ENCODE assay signal across 8 cellular contexts in genomic region chr10:72691470-72692056, GRCh38. TPM values are rescaled to one million over a fixed set of nuclear protein-coding genes. Genes with fewer than 3 reads are reported as not detected.
DNase-seq lines count a peak whose midpoint lies in the region; ATAC-seq, FAIRE-seq and TF ChIP-seq lines count a peak whose summit lies in the region.

No MANE protein-coding gene starts in this region.

- no peaks in the 10 kb centered on the region for H3K27me3 ChIP-seq in MG63
- H3K27me3 ChIP-seq in adrenal gland = no peaks in the 10 kb centered on the region
- no peaks in the 10 kb centered on the region for H3K27me3 ChIP-seq in keratinocyte (ENCODE audit: control insufficient read depth, extremely low read depth, insufficient read depth, low read length)

- no peak for DNase-seq in MG63
- no peak for DNase-seq in adrenal gland
- peak; percentile 66 for DNase-seq in keratinocyte (ENCODE audit: low read depth, low spot score)
- no peak for DNase-seq in DMS153 (lab: John Stamatoyannopoulos, UW)
- no peak for DNase-seq in stimulated activated CD4-positive, alpha-beta T cell treated with anti-CD3 and anti-CD28 coated beads, Interleukin-12 subunit alpha, Interleukin-12 subunit beta, amount 100 ng/mL, for 4 hours

- peaks cover 0 to 27% of the 10 kb centered on the region in 2 donors for H3K4me1 ChIP-seq in adrenal gland (replicated peaks in 1 of 2)
- peaks cover 39% of the 10 kb centered on the region for H3K4me1 ChIP-seq in keratinocyte (ENCODE audit: control insufficient read depth, extremely low read depth, insufficient read depth, low read length)

- H4K20me1 ChIP-seq in keratinocyte (ENCODE audit: control insufficient read depth, extremely low read depth, insufficient read depth, low read length) = no peaks in the 10 kb centered on the region

- TF ChIP-seq CTCF in adrenal gland (IDR thresholded peaks at IDR 0.05) (no peak), keratinocyte (optimal IDR thresholded peaks at IDR 0.05 in 1 of 3, IDR thresholded peaks at IDR 0.05 in 1 of 3, conservative IDR thresholded peaks at IDR 0.05 in 1 of 3; ENCODE audit: extremely low read depth in 1 of 3, insufficient read depth in 2 of 3, low read length in 3 of 3) (no peak)

- WGBS in adrenal gland, 4 donors = 23 to 29% (median 24%) methylated on average over 13 to 15 of the region's 15 CpGs

- H3K9me3 ChIP-seq in MG63 (no peaks in the 10 kb centered on the region), adrenal gland (replicated peaks in 1 of 3) (no peaks in the 10 kb centered on the region), keratinocyte (ENCODE audit: control insufficient read depth, low read depth, low read length) (no peaks in the 10 kb centered on the region)

- H3K27ac ChIP-seq in adrenal gland (peak overlapping the region in 3 of 5 donors; percentile 93 to 96 (median 94)), keratinocyte (ENCODE audit: control insufficient read depth, insufficient read depth, low read length) (peak overlapping the region; percentile 48), temporal lobe (ENCODE audit: low read depth, low read length) (peak overlapping the region; percentile 72)

- intact Hi-C loops in adrenal gland (cut with DNase I) = loop anchor here (5.0 to 10.0 kb wide), 2 partner anchors 141 to 143 kb away; no protein-coding TSS in a partner anchor

- FAIRE-seq in G401.6 (lab: Jason Lieb, UNC) = peak; percentile 97
- FAIRE-seq in keratinocyte (lab: Jason Lieb, UNC) = no peak

- dilution Hi-C loops in keratinocyte (cut with MboI; ENCODE audit: extremely low pct_ligation_motif_present, low sequenced_read_pairs) = no loop called here

- no peaks in the 10 kb centered on the region for H3K9me1 ChIP-seq in keratinocyte (ENCODE audit: control insufficient read depth, extremely low read depth, insufficient read depth, low read length)

- H3K79me2 ChIP-seq in keratinocyte (ENCODE audit: control insufficient read depth, insufficient read depth, low read length) = peaks cover 41% of the 10 kb centered on the region

- H3K36me3 ChIP-seq in MG63 (no peaks in the 10 kb centered on the region), adrenal gland (replicated peaks in 1 of 2) (no peaks in the 10 kb centered on the region), keratinocyte (ENCODE audit: control insufficient read depth in 2 of 2, extremely low read depth in 1 of 2, insufficient read depth in 2 of 2, low read length in 2 of 2) (no peaks in the 10 kb centered on the region)

- H3K4me3 ChIP-seq in MG63 (peak overlapping the region; percentile 80), adrenal gland (peak overlapping the region in 2 of 4 donors; percentile 75 to 95), keratinocyte (ENCODE audit: control insufficient read depth in 2 of 3, extremely low read depth in 1 of 3, insufficient read depth in 2 of 3, low read depth in 1 of 3, low read length in 3 of 3) (peak overlapping the region; percentile 90 to 93 (median 92))

- no peak for ATAC-seq in GM18520 (IDR thresholded peaks at IDR 0.05; ENCODE audit: unreplicated experiment)

- peak overlapping the region; percentile 92 for H3K9ac ChIP-seq in keratinocyte (ENCODE audit: control insufficient read depth, extremely low read depth, insufficient read depth, low read length)

- peak overlapping the region; percentile 97 for H2AFZ ChIP-seq in keratinocyte (ENCODE audit: control insufficient read depth, low read length)

- peak overlapping the region; percentile 94 for H3K4me2 ChIP-seq in keratinocyte (ENCODE audit: control insufficient read depth, extremely low read depth, insufficient read depth, low read depth, low read length)

- TF ChIP-seq POLR2A in adrenal gland (IDR thresholded peaks at IDR 0.05) = no peak

RNA-seq across cellular contexts. Expression of gene MCU, which starts 0.4 kb away (rescaled TPM):
- total RNA-seq in MG63 (2014; rRNA removed; shearing (Covaris generic); ENCODE audit: low replicate concordance) = 24.5 and 41.3 TPM in 2 replicates
- total RNA-seq in adrenal gland = 10 to 100 TPM in 7 of 8 donors, 1 to 10 TPM in 1; 6.4 to 22.2 (median 13.9) TPM
- 10 to 100 TPM; 15.0 to 22.2 (median 15.7) TPM for polyA plus RNA-seq in adrenal gland
- polyA plus RNA-seq in keratinocyte = 50.0 to 104 TPM (median 103 TPM) in 3 replicates
- polyA plus RNA-seq in keratinocyte (2011; ENCODE audit: low read depth) = 12.0 TPM
- 56.9 and 99.0 TPM in 2 replicates for polyA plus RNA-seq in keratinocyte (2011; cell fraction: cytosol; rRNA removed)
- polyA plus RNA-seq in keratinocyte (2011; cell fraction: nucleus; rRNA removed) = 53.4 and 58.0 TPM in 2 replicates
- 24.0 and 27.4 TPM in 2 replicates for polyA plus RNA-seq in keratinocyte (2012; ENCODE audit: low replicate concordance)
- polyA minus RNA-seq in keratinocyte = 48.6 to 109 TPM (median 101 TPM) in 3 replicates
- polyA minus RNA-seq in keratinocyte (2011; cell fraction: cytosol; rRNA and poly(A)+ RNA removed) = 50.6 TPM
- polyA minus RNA-seq in keratinocyte (2011; cell fraction: nucleus; rRNA and poly(A)+ RNA removed) = 25.0 and 47.2 TPM in 2 replicates
- total RNA-seq in temporal lobe = 34.7 TPM
